In genomic region chr3:11568503-11569155, GRCh38 we compare ENCODE assay signal across 9 cellular contexts.
DNase-seq lines count a peak whose midpoint lies in the region; ATAC-seq and TF ChIP-seq lines count a peak whose summit lies in the region.
"Had no signal": no experiment of that assay in that cellular context is flagged by ENCODE, and none has a peak within 500 bp of the region (broad histone marks: within the 10 kb centered on the region; RNA-seq: fewer than 3 reads in every experiment).

No MANE protein-coding gene starts in this region.

- ATAC-seq in heart left ventricle (peak; percentile 37 to 76 (median 68)), HG03469 (IDR thresholded peaks at IDR 0.05; ENCODE audit: unreplicated experiment) (no peak), GM21447 (IDR thresholded peaks at IDR 0.05; ENCODE audit: unreplicated experiment) (no peak)

- H3K27ac ChIP-seq in adipose tissue (ENCODE audit: low read depth, low read length) = peak overlapping the region; percentile 82
- H3K27ac ChIP-seq in heart left ventricle = peak overlapping the region; percentile 18 to 96 (median 86)
- peak overlapping the region; percentile 85 for H3K27ac ChIP-seq in rectal smooth muscle tissue (ENCODE audit: low read depth, low read length)

- DNase-seq in EH (ENCODE audit: low read depth) (peak; percentile 98), heart left ventricle (peak; percentile 79 to 90 (median 81)), NCI-H446 treated with DMSO at 0.1 percent for 48 hours (lab: John Stamatoyannopoulos, UW) (no peak), DMS53 (lab: John Stamatoyannopoulos, UW) (no peak)
- DNase-seq: RPMI8226 had no signal

- 49 to 70% (median 57%) methylated on average over 29 of the region's 29 CpGs for WGBS in adipose tissue, 3 donors
- 23 to 36% (median 30%) methylated on average over 25 to 29 of the region's 29 CpGs for WGBS in heart left ventricle, 4 donors

- no peak overlapping the region for H3K9ac ChIP-seq in rectal smooth muscle tissue (ENCODE audit: low read length)

- no peak for TF ChIP-seq POLR2A in heart left ventricle (IDR thresholded peaks at IDR 0.05)

- no peak for TF ChIP-seq CTCF in heart left ventricle (IDR thresholded peaks at IDR 0.05)

- intact Hi-C loops in heart left ventricle (cut with DNase I) = loop anchor here in 8 of 10 donors (2.0 to 10.0 kb wide), 6 partner anchors 34 to 184 kb away; partner anchors contain the start of gene VGLL4 (in 6 of the 8)

- peaks cover 9 to 82% (median 59%) of the 10 kb centered on the region in 12 donors for H3K4me1 ChIP-seq in heart left ventricle
- H3K4me1 ChIP-seq in rectal smooth muscle tissue (ENCODE audit: control insufficient read depth, insufficient read depth, low read length) = peaks cover 13% of the 10 kb centered on the region

- no peaks in the 10 kb centered on the region for H3K27me3 ChIP-seq in heart left ventricle
- H3K27me3 ChIP-seq in rectal smooth muscle tissue (ENCODE audit: control insufficient read depth, insufficient read depth, low read length) = no peaks in the 10 kb centered on the region

- peak overlapping the region in 9 of 12 donors; percentile 22 to 48 (median 32) for H3K4me3 ChIP-seq in heart left ventricle
- H3K4me3 ChIP-seq in rectal smooth muscle tissue (ENCODE audit: low read length) = peak overlapping the region; percentile 45

- H3K36me3 ChIP-seq in heart left ventricle = peaks cover 0 to 41% (median 18%) of the 10 kb centered on the region in 9 donors
- H3K36me3 ChIP-seq in rectal smooth muscle tissue (ENCODE audit: control insufficient read depth, insufficient read depth, low read length) = peaks cover 11% of the 10 kb centered on the region

- H3K9me3 ChIP-seq in heart left ventricle = no peaks in the 10 kb centered on the region

Comparison
In these comparisons a context has a peak if more than half of its experiments do, and no peak if none do; other contexts are left out.
1. DNase-seq: peak in EH (single experiment) and heart left ventricle (5 of 5); none in NCI-H446 treated with DMSO at 0.1 percent for 48 hours (single experiment) and DMS53 (single experiment).
2. ATAC-seq: peak in heart left ventricle (4 of 4); none in HG03469 (single experiment) and GM21447 (single experiment).
3. Peak in every context shown above with its lines, with median percentiles within 50 percentile points of each other: H3K27ac ChIP-seq.